1 cellular context compared by ENCODE assay signal in the genomic region with DNA sequence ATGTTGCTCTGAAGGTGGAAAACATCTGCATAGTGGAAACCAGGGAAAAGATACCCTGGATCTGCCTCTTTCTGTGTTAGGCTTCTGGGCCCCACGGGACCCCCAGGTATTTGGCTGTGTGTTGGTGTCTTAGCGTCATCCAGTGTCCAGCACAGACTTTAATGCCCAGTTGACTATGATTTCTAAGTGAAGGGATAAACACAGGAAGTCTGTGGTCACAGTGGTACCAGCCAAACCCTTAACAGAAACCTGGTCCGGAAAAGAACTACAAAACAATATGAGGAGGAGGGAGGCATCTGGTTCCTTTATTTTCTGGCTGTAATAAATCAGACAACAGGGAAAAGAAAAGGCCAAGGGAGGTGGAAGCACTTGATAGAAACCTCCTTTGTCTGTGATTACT.
TF ChIP-seq lines count a peak whose summit lies in the region.

No MANE protein-coding gene starts in this region.

TF ChIP-seq in endothelial cell of umbilical vein, 7 proteins besides CTCF, POLR2A, EP300 and RAD21:
- TF ChIP-seq, protein P1, sequence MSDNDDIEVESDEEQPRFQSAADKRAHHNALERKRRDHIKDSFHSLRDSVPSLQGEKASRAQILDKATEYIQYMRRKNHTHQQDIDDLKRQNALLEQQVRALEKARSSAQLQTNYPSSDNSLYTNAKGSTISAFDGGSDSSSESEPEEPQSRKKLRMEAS (IDR thresholded peaks at IDR 0.05; ENCODE audit: insufficient read depth, insufficient read length), result no peak
- no peak for TF ChIP-seq FOS (IDR thresholded peaks at IDR 0.05; ENCODE audit: borderline replicate concordance, insufficient read depth, low read length)
- TF ChIP-seq POLR2AphosphoS5 (IDR thresholded peaks at IDR 0.05; ENCODE audit: insufficient read depth, low read depth, low read length), result no peak
- TF ChIP-seq MYC (IDR thresholded peaks at IDR 0.05; ENCODE audit: low read depth, low read length), result no peak
- no peak for TF ChIP-seq EZH2 (IDR thresholded peaks at IDR 0.05; ENCODE audit: borderline replicate concordance, low read depth, low read length, severe bottlenecking)
- TF ChIP-seq JUN (IDR thresholded peaks at IDR 0.05; ENCODE audit: borderline replicate concordance, insufficient read depth, insufficient read length, low read depth), result no peak
- no peak for TF ChIP-seq GATA2 (IDR thresholded peaks at IDR 0.05; ENCODE audit: insufficient read depth, insufficient read length, low read depth, low read length)
